Comparison of ENCODE assay signal across 8 cellular contexts in the genomic region with DNA sequence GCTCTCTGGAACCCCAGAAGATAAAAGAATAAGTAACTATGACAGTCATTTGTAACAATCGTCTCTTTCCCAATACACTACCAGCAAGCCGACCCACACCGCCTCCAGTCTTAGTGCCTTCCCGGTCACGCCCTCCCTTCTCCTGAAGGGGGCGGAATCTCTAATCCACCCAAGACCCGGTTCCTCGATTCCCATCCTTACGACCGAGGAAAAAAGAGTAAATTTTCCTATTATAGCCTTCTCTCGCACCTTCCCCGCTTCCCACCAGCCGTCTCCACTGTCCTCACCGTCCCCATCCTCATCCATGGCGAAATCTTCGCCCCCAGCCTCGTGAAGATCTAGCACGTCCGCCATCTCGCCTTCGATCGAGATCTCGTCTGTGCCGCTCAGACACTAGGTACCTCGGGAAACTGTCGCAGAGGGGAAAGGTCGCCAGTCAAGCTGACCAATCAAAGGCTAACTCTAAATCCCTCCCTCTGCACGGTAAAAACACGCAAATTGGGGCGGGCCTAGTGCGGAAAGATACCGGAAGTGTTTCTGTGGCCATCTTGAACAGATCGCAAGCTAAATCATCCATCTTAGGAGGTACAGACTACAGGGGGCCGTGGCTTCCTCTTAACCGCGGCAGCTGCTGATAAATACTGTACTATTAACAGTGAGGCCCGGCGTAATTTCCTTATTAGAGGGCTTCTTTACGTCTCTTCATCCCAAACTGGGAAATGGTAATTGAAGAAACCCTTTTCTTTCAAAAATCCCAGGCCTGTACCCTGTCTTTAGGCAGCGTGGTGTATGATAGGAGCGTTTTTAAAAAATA. TPM values are rescaled to one million over a fixed set of nuclear protein-coding genes. Genes with fewer than 3 reads are reported as not detected.
A peak's percentile ranks its signal among the peaks of the same experiment; 100 is the strongest.
DNase-seq lines count a peak whose midpoint lies in the region; ATAC-seq, FAIRE-seq and TF ChIP-seq lines count a peak whose summit lies in the region.

A gene (minus strand): TSS at position 412 of the 814 bp plus-strand sequence. CDS start 58 bp downstream, at position 354.

- H3K36me3 Mint-ChIP-seq in T-helper 1 cell treated with Interleukin-12 subunit alpha and Interleukin-12 subunit beta and Interleukin-4 antibody, amounts not matched to agents 30 μg/mL and 1 μg/mL, for 36 hours (ENCODE audit: low read depth) = peaks cover 5% of the 10 kb centered on the region

- peak within 1 kb of the TSS; percentile 18 for H3K27ac Mint-ChIP-seq in T-helper 1 cell treated with Interleukin-12 subunit alpha and Interleukin-12 subunit beta and Interleukin-4 antibody, amounts not matched to agents 30 μg/mL and 1 μg/mL, for 36 hours

- under 1% methylated on average over 41 of the region's 41 CpGs for WGBS in prostate gland

- H3K27me3 Mint-ChIP-seq in T-helper 1 cell treated with Interleukin-12 subunit alpha and Interleukin-12 subunit beta and Interleukin-4 antibody, amounts not matched to agents 30 μg/mL and 1 μg/mL, for 36 hours (ENCODE audit: low read depth) = no peaks in the 10 kb centered on the region

- no peaks in the 10 kb centered on the region for H3K27me3 ChIP-seq in prostate gland (replicated peaks; ENCODE audit: insufficient read depth)

- peak within 1 kb of the TSS; percentile 68 for H3K4me3 Mint-ChIP-seq in T-helper 1 cell treated with Interleukin-12 subunit alpha and Interleukin-12 subunit beta and Interleukin-4 antibody, amounts not matched to agents 30 μg/mL and 1 μg/mL, for 36 hours

- H3K4me3 ChIP-seq in prostate gland = peak within 1 kb of the TSS; percentile 56 to 78

- ATAC-seq in GM18498 (IDR thresholded peaks at IDR 0.05; ENCODE audit: unreplicated experiment) = peak; percentile 97
- ATAC-seq in HG02885 (IDR thresholded peaks at IDR 0.05; ENCODE audit: poor library complexity, unreplicated experiment) = peak; percentile 97
- ATAC-seq in left ventricle myocardium superior = peak; percentile 98

- no peaks in the 10 kb centered on the region for H3K9me3 ChIP-seq in prostate gland

- H3K27ac ChIP-seq in angular gyrus (ENCODE audit: low read depth, low read length) (peak within 1 kb of the TSS; percentile 99), prostate gland (peak within 1 kb of the TSS; percentile 94 to 95)

- H3K4me1 Mint-ChIP-seq in T-helper 1 cell treated with Interleukin-12 subunit alpha and Interleukin-12 subunit beta and Interleukin-4 antibody, amounts not matched to agents 30 μg/mL and 1 μg/mL, for 36 hours (ENCODE audit: low read depth) = peaks cover 15% of the 10 kb centered on the region

- intact Hi-C loops in left ventricle myocardium superior (cut with micrococcal nuclease) (no loop called here), prostate gland (cut with DNase I) (no loop called here)

- peak; percentile 99 for TF ChIP-seq POLR2A in prostate gland (IDR thresholded peaks at IDR 0.05)

- peak; percentile 17 for FAIRE-seq in urothelium cell line (lab: Jason Lieb, UNC)

- TF ChIP-seq CTCF in prostate gland (IDR thresholded peaks at IDR 0.05) = peak; percentile 28 to 83 (median 53)

- H3K4me1 ChIP-seq in prostate gland (replicated peaks) = no peaks in the 10 kb centered on the region

- DNase-seq in NCI-H1694 (lab: John Stamatoyannopoulos, UW) (peak; percentile 99), left ventricle myocardium superior (peak; percentile 92), prostate gland (ENCODE audit: low spot score) (peak; percentile 96), urothelium cell line (ENCODE audit: low spot score) (peak; percentile 93)

- H3K9me3 Mint-ChIP-seq in T-helper 1 cell treated with Interleukin-12 subunit alpha and Interleukin-12 subunit beta and Interleukin-4 antibody, amounts not matched to agents 30 μg/mL and 1 μg/mL, for 36 hours = no peaks in the 10 kb centered on the region

- no peaks in the 10 kb centered on the region for H3K36me3 ChIP-seq in prostate gland

RNA-seq across cellular contexts. Expression of the gene that starts here (rescaled TPM):
- total RNA-seq in left ventricle myocardium superior (57.7 TPM), prostate gland (100 to 1,000 TPM; 127 to 159 TPM)

Comparison
In these comparisons a context has a peak if more than half of its experiments do, and no peak if none do; other contexts are left out.
1. Peak in every context shown above with its lines: DNase-seq, ATAC-seq, H3K4me3 ChIP-seq and H3K27ac ChIP-seq.